In the genomic region with DNA sequence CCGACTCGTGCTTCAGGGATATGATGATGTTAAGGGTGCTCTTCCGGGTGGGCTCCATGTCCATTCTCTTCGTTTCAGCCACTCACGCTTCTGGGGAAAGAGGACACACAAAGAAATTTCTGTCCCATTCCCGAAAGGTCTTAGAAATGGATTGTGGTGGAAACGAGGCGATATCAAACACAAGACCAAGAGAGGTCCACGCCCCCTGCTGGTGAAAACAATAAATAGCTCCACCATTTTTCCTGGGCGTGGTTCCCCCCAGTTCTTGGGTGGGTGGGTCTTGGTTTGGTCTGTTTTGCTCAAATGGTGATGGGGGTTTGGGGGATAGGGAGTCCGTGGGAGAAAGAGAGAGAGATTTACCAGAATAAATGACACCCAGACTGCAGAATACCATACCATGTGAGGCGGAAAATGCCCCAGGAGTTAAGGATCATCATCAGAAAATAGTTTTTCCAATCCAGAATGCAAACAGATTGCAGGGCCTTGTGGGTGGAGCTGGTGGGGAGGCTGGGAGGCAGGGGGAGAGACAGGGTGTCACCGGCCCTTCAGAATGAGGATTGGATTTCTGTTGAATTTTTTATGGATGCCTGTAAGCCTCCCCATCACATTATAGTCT, we compare ENCODE assay signal across 8 cellular contexts. TPM values are rescaled to one million over a fixed set of nuclear protein-coding genes. Genes with fewer than 3 reads are reported as not detected.
DNase-seq lines count a peak whose midpoint lies in the region; ATAC-seq and TF ChIP-seq lines count a peak whose summit lies in the region.

No MANE protein-coding gene starts in this region.

- no peaks in the 10 kb centered on the region for H3K9me3 Mint-ChIP-seq in neural crest cell

- peak in 2 of 5 donors; percentile 8 to 17 for DNase-seq in heart left ventricle
- DNase-seq in right cardiac atrium: no peak
- DNase-seq in brain microvascular endothelial cell: peak; percentile 6
- DNase-seq in neural crest cell (ENCODE audit: low read depth, low spot score): peak; percentile 66
- no peak for DNase-seq in occipital lobe (lab: John Stamatoyannopoulos, UW)
- DNase-seq in amniotic stem cell (lab: John Stamatoyannopoulos, UW): no peak
- no peak for DNase-seq in NCI-H345 (lab: John Stamatoyannopoulos, UW)

- no peaks in the 10 kb centered on the region for H3K79me2 ChIP-seq in Loucy (ENCODE audit: insufficient read depth, low read length)

- TF ChIP-seq POLR2A in heart left ventricle (IDR thresholded peaks at IDR 0.05): no peak

- no peaks in the 10 kb centered on the region for H4K20me1 ChIP-seq in Loucy (ENCODE audit: insufficient read depth, low read length, poor library complexity, severe bottlenecking)

- no peak overlapping the region for H2AFZ ChIP-seq in Loucy (ENCODE audit: low read length)

- H3K27me3 ChIP-seq in heart left ventricle (peaks cover 0 to 12% (median 0%) of the 10 kb centered on the region in 9 donors), right cardiac atrium (ENCODE audit: control insufficient read depth, insufficient read depth) (no peaks in the 10 kb centered on the region), Loucy (ENCODE audit: insufficient read depth, low read length, poor library complexity, severe bottlenecking) (no peaks in the 10 kb centered on the region), brain microvascular endothelial cell (replicated peaks) (no peaks in the 10 kb centered on the region)

- peaks cover 21% of the 10 kb centered on the region for H3K4me1 Mint-ChIP-seq in neural crest cell

- no peaks in the 10 kb centered on the region for H3K9me3 ChIP-seq in heart left ventricle
- H3K9me3 ChIP-seq in right cardiac atrium (ENCODE audit: control insufficient read depth, low read length): no peaks in the 10 kb centered on the region
- no peaks in the 10 kb centered on the region for H3K9me3 ChIP-seq in Loucy (ENCODE audit: insufficient read depth, low read depth, low read length)

- H3K27ac Mint-ChIP-seq in neural crest cell (ENCODE audit: unreplicated experiment): no peak overlapping the region

- no peak overlapping the region for H3K27ac ChIP-seq in heart left ventricle
- H3K27ac ChIP-seq in right cardiac atrium (ENCODE audit: low read length): no peak overlapping the region
- no peak overlapping the region for H3K27ac ChIP-seq in brain microvascular endothelial cell

- no peak overlapping the region for H3K4me3 ChIP-seq in heart left ventricle
- H3K4me3 ChIP-seq in right cardiac atrium (ENCODE audit: low read length): no peak overlapping the region
- no peak overlapping the region for H3K4me3 ChIP-seq in Loucy (ENCODE audit: low read length, poor library complexity, severe bottlenecking)
- no peak overlapping the region for H3K4me3 ChIP-seq in brain microvascular endothelial cell (ENCODE audit: low read depth, low read length)

- H3K9ac ChIP-seq in Loucy (ENCODE audit: low read depth, low read length, poor library complexity, severe bottlenecking): no peak overlapping the region

- H3K4me1 ChIP-seq in heart left ventricle: no peaks in the 10 kb centered on the region
- H3K4me1 ChIP-seq in right cardiac atrium (ENCODE audit: control insufficient read depth, insufficient read depth, low read length): no peaks in the 10 kb centered on the region
- H3K4me1 ChIP-seq in Loucy (ENCODE audit: insufficient read depth, low read length, poor library complexity, severe bottlenecking): no peaks in the 10 kb centered on the region

- H3K4me2 ChIP-seq in Loucy (ENCODE audit: low read depth, low read length, poor library complexity, severe bottlenecking): no peak overlapping the region

- no peak overlapping the region for H3K4me3 Mint-ChIP-seq in neural crest cell

- ATAC-seq in heart left ventricle (no peak), right cardiac atrium (no peak)

- H3K36me3 ChIP-seq in heart left ventricle (no peaks in the 10 kb centered on the region), Loucy (ENCODE audit: insufficient read depth, low read length) (no peaks in the 10 kb centered on the region), brain microvascular endothelial cell (replicated peaks) (no peaks in the 10 kb centered on the region)

- H3K36me3 Mint-ChIP-seq in neural crest cell (ENCODE audit: low read depth): no peaks in the 10 kb centered on the region

- H3K27me3 Mint-ChIP-seq in neural crest cell (ENCODE audit: low read depth): no peaks in the 10 kb centered on the region

- no peaks in the 10 kb centered on the region for H3K9me2 ChIP-seq in Loucy (replicated peaks; ENCODE audit: low read depth, low read length)

- no peaks in the 10 kb centered on the region for H3F3A ChIP-seq in Loucy (ENCODE audit: low read depth)

- TF ChIP-seq CTCF in heart left ventricle (IDR thresholded peaks at IDR 0.05) (peak; percentile 31 to 60 (median 46)), Loucy (conservative IDR thresholded peaks at IDR 0.05; ENCODE audit: low read length) (peak; percentile 76), brain microvascular endothelial cell (IDR thresholded peaks at IDR 0.05; ENCODE audit: low read depth, low read length, missing control alignments) (peak; percentile 44), neural crest cell (conservative IDR thresholded peaks at IDR 0.05) (peak; percentile 75)

- in situ Hi-C loops in brain microvascular endothelial cell (cut with HindIII; ENCODE audit: low pct_ligation_motif_present, low sequenced_read_pairs): no loop called here

- intact Hi-C loops in heart left ventricle (cut with DNase I) (loop anchor here in 4 of 10 donors (5.0 to 10.0 kb wide), 2 partner anchors 630 to 632 kb away; no protein-coding TSS in a partner anchor), right cardiac atrium (cut with DNase I) (no loop called here)

- 42 to 52% (median 45%) methylated on average over 13 of the region's 13 CpGs for WGBS in heart left ventricle, 4 donors
- WGBS in right cardiac atrium: 40% methylated on average over 13 of the region's 13 CpGs

RNA-seq across cellular contexts. Expression of gene SRRM4, which starts 55.6 kb away (rescaled TPM):
- under 1 TPM in 8 of 9 donors, not detected in 1; 0.08 to 0.57 (median 0.27) TPM for total RNA-seq in heart left ventricle
- polyA plus RNA-seq in heart left ventricle: under 1 TPM; 0.04 to 0.42 TPM
- under 1 TPM; 0.22 to 0.91 (median 0.72) TPM for total RNA-seq in right cardiac atrium
- 0.38 TPM for polyA plus RNA-seq in right cardiac atrium
- total RNA-seq in neural crest cell: 9.1 and 10.8 TPM in 2 replicates
- 6.4 TPM for total RNA-seq in occipital lobe

Comparison
In these comparisons a context has a peak if more than half of its experiments do, and no peak if none do; other contexts are left out.
1. DNase-seq: peak in brain microvascular endothelial cell (single experiment) and neural crest cell (single experiment); none in right cardiac atrium (0 of 3), occipital lobe (single experiment), amniotic stem cell (single experiment) and NCI-H345 (single experiment).
2. Peak in every context shown above with its lines, with median percentiles within 50 percentile points of each other: CTCF ChIP-seq.